Comparison of ENCODE assay signal across 11 cellular contexts in the genomic region with DNA sequence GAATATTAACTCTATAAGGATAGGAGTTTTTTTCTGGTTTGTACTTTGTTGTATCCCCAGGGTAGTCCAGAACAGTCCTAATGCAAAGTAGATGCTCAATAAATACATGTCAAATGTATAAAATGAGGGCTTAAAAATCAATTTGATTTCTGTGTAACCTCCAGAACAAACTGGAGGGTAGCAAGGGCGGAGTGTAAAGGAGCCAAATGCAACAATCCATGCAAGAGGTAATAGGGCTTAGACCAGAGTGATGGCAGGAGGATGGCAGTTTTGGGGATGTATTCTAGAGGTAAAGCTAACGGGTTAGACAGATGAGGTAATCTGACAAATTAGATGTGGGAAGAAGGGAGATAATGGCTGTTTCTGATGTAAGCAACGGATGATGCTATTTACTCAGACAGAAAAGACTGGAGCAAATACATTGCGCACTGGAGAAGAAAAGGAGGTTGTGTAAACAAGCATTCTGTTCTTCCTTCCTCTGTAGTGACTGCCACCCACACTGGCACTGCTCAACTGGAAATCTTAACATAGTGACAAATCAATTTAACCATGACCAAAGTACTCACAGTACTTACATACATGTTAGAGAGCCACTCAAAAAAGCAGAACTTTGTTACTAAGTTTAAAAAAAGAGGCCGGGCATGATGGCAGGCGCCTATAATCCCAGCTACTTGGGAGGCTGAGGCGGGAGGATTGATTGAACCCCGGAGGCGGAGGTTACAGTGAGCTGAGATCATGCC. TPM values are rescaled to one million over a fixed set of nuclear protein-coding genes. Genes with fewer than 3 reads are reported as not detected.
DNase-seq lines count a peak whose midpoint lies in the region; ATAC-seq and TF ChIP-seq lines count a peak whose summit lies in the region.
"Had no signal": no experiment of that assay in that cellular context is flagged by ENCODE, and none has a peak within 500 bp of the region (broad histone marks: within the 10 kb centered on the region; RNA-seq: fewer than 3 reads in every experiment).

No MANE protein-coding gene starts in this region.

- H3K4me3 ChIP-seq in OCI-LY3 (ENCODE audit: low read length) (peak overlapping the region; percentile 86), esophagus squamous epithelium (peak overlapping the region in 3 of 4 donors; percentile 74 to 95 (median 93)), suprapubic skin (peak overlapping the region; percentile 90), upper lobe of left lung (peak overlapping the region in 1 of 4 donors; percentile 77)

- peaks cover 48% of the 10 kb centered on the region for H3K79me2 ChIP-seq in OCI-LY3 (ENCODE audit: low read length)

- ATAC-seq in activated T-cell treated with anti-CD3 and anti-CD28 coated beads, Interleukin-2, amount 50 U/mL, for 4 hours = no peak
- ATAC-seq in HG03097 (IDR thresholded peaks at IDR 0.05; ENCODE audit: low FRiP score, unreplicated experiment) (no peak), upper lobe of left lung (ENCODE audit: low FRiP score in 2 of 2) (no peak)
- ATAC-seq: left lobe of liver had no signal

- no peaks in the 10 kb centered on the region for H3K9me3 Mint-ChIP-seq in activated T-cell treated with anti-CD3 and anti-CD28 coated beads, Interleukin-2, amount 50 U/mL, for 4 hours

- H3K4me1 Mint-ChIP-seq in activated T-cell treated with anti-CD3 and anti-CD28 coated beads, Interleukin-2, amount 50 U/mL, for 4 hours (ENCODE audit: low read depth) = peaks cover 48% of the 10 kb centered on the region

- H3K27ac ChIP-seq in OCI-LY3 (ENCODE audit: low read length) (no peak overlapping the region), esophagus squamous epithelium (no peak overlapping the region), suprapubic skin (no peak overlapping the region), upper lobe of left lung (no peak overlapping the region)

- no peak for TF ChIP-seq CTCF in OCI-LY3 (IDR thresholded peaks at IDR 0.05; ENCODE audit: low read depth, low read length)
- TF ChIP-seq CTCF in esophagus squamous epithelium (IDR thresholded peaks at IDR 0.05) = no peak
- TF ChIP-seq CTCF in suprapubic skin (IDR thresholded peaks at IDR 0.05) = no peak
- no peak for TF ChIP-seq CTCF in upper lobe of left lung (IDR thresholded peaks at IDR 0.05)

- H3K36me3 ChIP-seq in OCI-LY3 (replicated peaks; ENCODE audit: low read depth, low read length) (peaks cover 38% of the 10 kb centered on the region), esophagus squamous epithelium (peaks cover 0 to 30% (median 0%) of the 10 kb centered on the region in 3 donors), suprapubic skin (peaks cover 23% of the 10 kb centered on the region), upper lobe of left lung (peaks cover 0 to 30% (median 19%) of the 10 kb centered on the region in 4 donors)

- intact Hi-C loops in esophagus squamous epithelium (cut with DNase I) = no loop called here

- TF ChIP-seq POLR2A in esophagus squamous epithelium (IDR thresholded peaks at IDR 0.05) = no peak
- TF ChIP-seq POLR2A in suprapubic skin (IDR thresholded peaks at IDR 0.05) = no peak
- TF ChIP-seq POLR2A in upper lobe of left lung (IDR thresholded peaks at IDR 0.05) = no peak

- H3K4me2 ChIP-seq in OCI-LY3 (ENCODE audit: low read length) = peak overlapping the region; percentile 88

- no peaks in the 10 kb centered on the region for H3K27me3 Mint-ChIP-seq in activated T-cell treated with anti-CD3 and anti-CD28 coated beads, Interleukin-2, amount 50 U/mL, for 4 hours (ENCODE audit: low read depth)

- no peak overlapping the region for H2AFZ ChIP-seq in OCI-LY3 (ENCODE audit: low read depth, low read length)

- H3K36me3 Mint-ChIP-seq in activated T-cell treated with anti-CD3 and anti-CD28 coated beads, Interleukin-2, amount 50 U/mL, for 4 hours (ENCODE audit: insufficient read depth) = peaks cover 16% of the 10 kb centered on the region

- H3K9ac ChIP-seq in OCI-LY3 (ENCODE audit: low read length) = peak overlapping the region; percentile 93; the same call in 1 of the 2 replicates

- 78 to 83% methylated on average over 9 of the region's 9 CpGs for WGBS in esophagus squamous epithelium, 2 donors
- 72% methylated on average over 9 of the region's 9 CpGs for WGBS in suprapubic skin
- WGBS in upper lobe of left lung, 2 donors = 60 to 67% methylated on average over 9 of the region's 9 CpGs

- peak overlapping the region; percentile 85 for H3K4me3 Mint-ChIP-seq in activated T-cell treated with anti-CD3 and anti-CD28 coated beads, Interleukin-2, amount 50 U/mL, for 4 hours

- peaks cover 12% of the 10 kb centered on the region for H4K20me1 ChIP-seq in OCI-LY3 (ENCODE audit: insufficient read depth, low read length)

- TF ChIP-seq EP300 in suprapubic skin (IDR thresholded peaks at IDR 0.05) (no peak), upper lobe of left lung (IDR thresholded peaks at IDR 0.05) (no peak)

- no peak for DNase-seq in activated T-cell treated with anti-CD3 and anti-CD28 coated beads, Interleukin-2, amount 50 U/mL, for 4 hours
- DNase-seq in activated T-cell treated with anti-CD3 and anti-CD28 coated beads, Interleukin-2, amount 50 U/mL, for 1 hour = no peak
- DNase-seq in esophagus squamous epithelium (lab: John Stamatoyannopoulos, UW) = no peak
- no peak for DNase-seq in suprapubic skin (ENCODE audit: low spot score in 2 of 2)
- DNase-seq in GF-D8 (lab: John Stamatoyannopoulos, UW) = no peak
- DNase-seq in upper lobe of left lung = no peak
- DNase-seq: effector CD4-positive, alpha-beta T cell; NCI-H2081 treated with DMSO at 0.1 percent for 48 hours had no signal

- no peaks in the 10 kb centered on the region for H3K9me3 ChIP-seq in OCI-LY3 (ENCODE audit: insufficient read depth, low read length)
- H3K9me3 ChIP-seq in esophagus squamous epithelium = no peaks in the 10 kb centered on the region
- no peaks in the 10 kb centered on the region for H3K9me3 ChIP-seq in suprapubic skin
- H3K9me3 ChIP-seq in upper lobe of left lung = no peaks in the 10 kb centered on the region

- no peaks in the 10 kb centered on the region for H3K27me3 ChIP-seq in OCI-LY3 (ENCODE audit: low read depth, low read length)
- no peaks in the 10 kb centered on the region for H3K27me3 ChIP-seq in esophagus squamous epithelium
- H3K27me3 ChIP-seq in suprapubic skin = no peaks in the 10 kb centered on the region
- no peaks in the 10 kb centered on the region for H3K27me3 ChIP-seq in upper lobe of left lung

- peaks cover 43% of the 10 kb centered on the region for H3K4me1 ChIP-seq in OCI-LY3 (ENCODE audit: low read length)
- peaks cover 4 to 39% (median 19%) of the 10 kb centered on the region in 3 donors for H3K4me1 ChIP-seq in esophagus squamous epithelium
- peaks cover 33% of the 10 kb centered on the region for H3K4me1 ChIP-seq in suprapubic skin
- H3K4me1 ChIP-seq in upper lobe of left lung = peaks cover 15 to 31% (median 18%) of the 10 kb centered on the region in 4 donors

RNA-seq across cellular contexts. Expression of gene ZNF318, which starts 2.0 kb away (rescaled TPM):
- 1 to 10 TPM; 7.4 to 7.8 (median 7.6) TPM for total RNA-seq in activated T-cell treated with anti-CD3 and anti-CD28 coated beads, Interleukin-2, amount 50 U/mL, for 4 hours
- 10 to 100 TPM in 1 of 4 donors, 1 to 10 TPM in 3; 5.6 to 13.5 (median 8.1) TPM for total RNA-seq in esophagus squamous epithelium
- total RNA-seq in suprapubic skin = 10 to 100 TPM; 20.9 to 35.5 (median 24.8) TPM
- total RNA-seq in upper lobe of left lung = 10 to 100 TPM; 10.3 to 19.9 (median 15.3) TPM

RNA-seq across cellular contexts. Expression of gene CRIP3, which starts 58.8 kb away (rescaled TPM):
- under 1 TPM in 1 of 3 donors, not detected in 2; 0.52 TPM for total RNA-seq in activated T-cell treated with anti-CD3 and anti-CD28 coated beads, Interleukin-2, amount 50 U/mL, for 4 hours
- total RNA-seq in esophagus squamous epithelium (under 1 TPM in 3 of 4 donors, not detected in 1; 0.38 to 0.72 (median 0.41) TPM), suprapubic skin (1 to 10 TPM in 3 of 4 donors, not detected in 1; 2.2 to 3.4 (median 2.6) TPM), upper lobe of left lung (1 to 10 TPM in 1 of 6 donors, not detected in 5; 1.5 TPM)

RNA-seq across cellular contexts. Expression of gene ABCC10, which starts 59.9 kb away (rescaled TPM):
- 10 to 100 TPM; 24.2 to 30.1 (median 26.5) TPM for total RNA-seq in activated T-cell treated with anti-CD3 and anti-CD28 coated beads, Interleukin-2, amount 50 U/mL, for 4 hours
- total RNA-seq in esophagus squamous epithelium (10 to 100 TPM; 10.8 to 23.9 (median 19.3) TPM), suprapubic skin (10 to 100 TPM; 16.1 to 39.1 (median 27.4) TPM), upper lobe of left lung (10 to 100 TPM; 18.8 to 75.4 (median 34.2) TPM)
